24 cellular contexts compared by ENCODE assay signal in the genomic region with DNA sequence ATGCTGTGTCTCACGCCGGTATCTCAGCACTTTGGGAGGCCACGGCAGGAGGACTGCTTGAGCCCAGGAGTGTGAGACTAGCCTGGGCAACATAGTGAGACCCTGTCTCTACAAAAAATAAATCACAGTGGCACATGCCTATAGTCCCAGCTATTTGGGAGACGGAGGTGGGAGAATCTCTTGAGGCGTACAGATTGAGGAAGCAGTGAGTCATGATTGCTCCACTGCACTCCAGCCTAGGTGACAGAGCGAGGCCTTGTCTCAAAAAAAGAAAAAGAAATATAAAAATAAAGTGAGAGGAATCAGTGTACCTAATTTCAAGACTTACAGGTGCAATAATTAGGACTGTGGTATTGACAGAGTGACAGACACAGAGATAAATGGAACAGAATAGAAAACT. TPM values are rescaled to one million over a fixed set of nuclear protein-coding genes. Genes with fewer than 3 reads are reported as not detected.
DNase-seq lines count a peak whose midpoint lies in the region; ATAC-seq and TF ChIP-seq lines count a peak whose summit lies in the region.
"Had no signal": no experiment of that assay in that cellular context is flagged by ENCODE, and none has a peak within 500 bp of the region (broad histone marks: within the 10 kb centered on the region; RNA-seq: fewer than 3 reads in every experiment).

No MANE protein-coding gene starts in this region.

- H3K9me3 Mint-ChIP-seq in progenitor cell of endocrine pancreas (ENCODE audit: low read depth) (no peaks in the 10 kb centered on the region), mesothelial cell of epicardium (no peaks in the 10 kb centered on the region)

- H3K27me3 ChIP-seq in GM06990 (replicated peaks; ENCODE audit: control insufficient read depth, insufficient read depth, low read length), result no peaks in the 10 kb centered on the region
- H3K27me3 ChIP-seq: BLaER1 treated with 17β-estradiol and CSF1 and Interleukin-3, amounts not matched to agents 10 nM and 100 nM had no signal

- no peak for ATAC-seq in T-helper 17 cell
- ATAC-seq: PC-3 had no signal

- H3K27me3 Mint-ChIP-seq in T-helper 17 cell (no peaks in the 10 kb centered on the region), progenitor cell of endocrine pancreas (no peaks in the 10 kb centered on the region), mesothelial cell of epicardium (ENCODE audit: low read depth) (no peaks in the 10 kb centered on the region)

- H3K36me3 Mint-ChIP-seq in T-helper 17 cell (ENCODE audit: low read depth) (peaks cover 2% of the 10 kb centered on the region), progenitor cell of endocrine pancreas (ENCODE audit: insufficient read depth) (peaks cover 6% of the 10 kb centered on the region), mesothelial cell of epicardium (peaks cover 16% of the 10 kb centered on the region)

- H3K27ac Mint-ChIP-seq in T-helper 17 cell (peak overlapping the region; percentile 21), progenitor cell of endocrine pancreas (peak overlapping the region; percentile 59), mesothelial cell of epicardium (no peak overlapping the region)

- peaks cover 9% of the 10 kb centered on the region for H3K4me1 Mint-ChIP-seq in T-helper 17 cell
- H3K4me1 Mint-ChIP-seq in progenitor cell of endocrine pancreas (ENCODE audit: low read depth), result no peaks in the 10 kb centered on the region
- H3K4me1 Mint-ChIP-seq in mesothelial cell of epicardium, result no peaks in the 10 kb centered on the region

- intact Hi-C loops in head of caudate nucleus (cut with DNase I), result no loop called here

- H3K9me3 ChIP-seq in T-helper 17 cell (ENCODE audit: control insufficient read depth, low read length, poor library complexity, severe bottlenecking), result no peaks in the 10 kb centered on the region
- H3K9me3 ChIP-seq: BLaER1 treated with 17β-estradiol and CSF1 and Interleukin-3, amounts not matched to agents 10 nM and 100 nM; SK-N-SH had no signal

- peaks cover 1% of the 10 kb centered on the region for H3K36me3 ChIP-seq in GM06990 (ENCODE audit: control insufficient read depth, insufficient read depth, low read length)

- DNase-seq in GM06990 (ENCODE audit: extremely low read depth, insufficient read length), result peak; percentile 29
- no peak for DNase-seq in T-helper 17 cell
- peak in 33 of 42 donors; percentile 9 to 76 (median 39) for DNase-seq in head of caudate nucleus
- no peak for DNase-seq in progenitor cell of endocrine pancreas (ENCODE audit: low spot score, unreplicated experiment)
- DNase-seq in NCI-H2029 (lab: John Stamatoyannopoulos, UW), result no peak
- DNase-seq in NCI-H82 (lab: John Stamatoyannopoulos, UW), result no peak
- DNase-seq in activated CD8-positive, alpha-beta memory T cell treated with anti-CD3 and anti-CD28 coated beads, Interleukin-2, amount 50 U/mL, for 48 hours, result no peak
- DNase-seq in mesothelial cell of epicardium (ENCODE audit: low spot score in 2 of 2, unreplicated experiment in 2 of 2), result no peak
- DNase-seq: DMS79; H7; HFFc6; KG1; NCI-H1092; NCI-H1436 treated with DMSO at 0.1 percent for 48 hours; NCI-H2081; NCI-H2171 treated with DMSO at 0.1 percent for 48 hours; NCI-H446; NCI-H69; NK-92 treated with Interleukin-12 subunit alpha and Interleukin-12 subunit beta, amount 100 ng/mL, for 24 hours; PC-3; RPMI8226; SHP77 treated with DMSO at 0.1 percent for 48 hours; SK-N-SH had no signal

- no peak for TF ChIP-seq CTCF in GM06990 (IDR thresholded peaks at IDR 0.05; ENCODE audit: insufficient read depth, low read length, poor library complexity, severe bottlenecking)
- TF ChIP-seq CTCF in progenitor cell of endocrine pancreas (IDR thresholded peaks at IDR 0.05; ENCODE audit: unreplicated experiment), result no peak
- TF ChIP-seq CTCF in mesothelial cell of epicardium (IDR thresholded peaks at IDR 0.05; ENCODE audit: unreplicated experiment), result no peak

- H3K4me3 Mint-ChIP-seq in T-helper 17 cell (no peak overlapping the region), progenitor cell of endocrine pancreas (ENCODE audit: low read depth) (no peak overlapping the region), mesothelial cell of epicardium (no peak overlapping the region)

- H3K4me3 ChIP-seq in GM06990 (replicated peaks; ENCODE audit: low read depth, low read length), result no peak overlapping the region
- H3K4me3 ChIP-seq: BLaER1 treated with 17β-estradiol and CSF1 and Interleukin-3, amounts not matched to agents 10 nM and 100 nM had no signal

RNA-seq across cellular contexts. Expression of a gene that starts 23.9 kb away (rescaled TPM):
- total RNA-seq in T-helper 17 cell (10 to 100 TPM; 13.8 to 20.2 TPM), progenitor cell of endocrine pancreas (26.8 and 28.5 TPM in 2 replicates), mesothelial cell of epicardium (20.1 to 25.6 TPM (median 24.2 TPM) in 3 replicates)

RNA-seq across cellular contexts. Expression of a gene that starts 24.0 kb away (rescaled TPM):
- total RNA-seq in T-helper 17 cell (10 to 100 TPM; 40.8 to 56.7 TPM), progenitor cell of endocrine pancreas (24.9 and 27.7 TPM in 2 replicates), mesothelial cell of epicardium (20.3 to 21.2 TPM (median 20.6 TPM) in 3 replicates)

Comparison
In these comparisons a context has a peak if more than half of its experiments do, and no peak if none do; other contexts are left out.
1. DNase-seq: peak in GM06990 (single experiment) and head of caudate nucleus (33 of 42); none in T-helper 17 cell (0 of 3), progenitor cell of endocrine pancreas (single experiment), NCI-H2029 (single experiment), NCI-H82 (single experiment), activated CD8-positive, alpha-beta memory T cell treated with anti-CD3 and anti-CD28 coated beads, Interleukin-2, amount 50 U/mL, for 48 hours (single experiment) and mesothelial cell of epicardium (0 of 2).